Comparison of ENCODE assay signal across 10 cellular contexts in genomic region chr15:73751896-73752816, GRCh38. TPM values are rescaled to one million over a fixed set of nuclear protein-coding genes. Genes with fewer than 3 reads are reported as not detected.
DNase-seq lines count a peak whose midpoint lies in the region; ATAC-seq, FAIRE-seq and TF ChIP-seq lines count a peak whose summit lies in the region.
"Had no signal": no experiment of that assay in that cellular context is flagged by ENCODE, and none has a peak within 500 bp of the region (broad histone marks: within the 10 kb centered on the region; RNA-seq: fewer than 3 reads in every experiment).

No MANE protein-coding gene starts in this region.

- no peak overlapping the region for H2BK5ac ChIP-seq in trophoblast cell (ENCODE audit: low read depth, low read length, poor library complexity)

- no peak overlapping the region for H2AFZ ChIP-seq in trophoblast cell (ENCODE audit: insufficient read depth, low read length, poor library complexity)

- TF ChIP-seq CTCF in WTC11 (IDR thresholded peaks at IDR 0.05) = no peak
- TF ChIP-seq CTCF in left ventricle myocardium inferior (IDR thresholded peaks at IDR 0.05; ENCODE audit: borderline replicate concordance) = no peak

- H3K4ac ChIP-seq in trophoblast cell (ENCODE audit: low read depth, low read length) = no peak overlapping the region

- H3K4me1 Mint-ChIP-seq in WTC11 = peaks cover 38% of the 10 kb centered on the region

- ATAC-seq in WTC11 (peak; percentile 9), GM21447 (IDR thresholded peaks at IDR 0.05; ENCODE audit: unreplicated experiment) (no peak), HG03139 (IDR thresholded peaks at IDR 0.05; ENCODE audit: unreplicated experiment) (no peak)

- WGBS in trophoblast cell (ENCODE audit: extremely low coverage, insufficient coverage, insufficient read length) = no CpG with 5 or more reads among the region's 81 CpGs

- no peak overlapping the region for H3K23ac ChIP-seq in trophoblast cell (ENCODE audit: low read length)

- peak overlapping the region; percentile 62 for H3K4me2 ChIP-seq in trophoblast cell (ENCODE audit: low read length)

- intact Hi-C loops in left ventricle myocardium inferior (cut with micrococcal nuclease) = no loop called here

- H4K12ac ChIP-seq in trophoblast cell (ENCODE audit: low read depth, low read length) = no peak overlapping the region

- FAIRE-seq in GM12891 (lab: Jason Lieb, UNC) = no peak

- H3K27me3 Mint-ChIP-seq in WTC11 (ENCODE audit: low read depth) = peaks cover 26% of the 10 kb centered on the region

- no peak overlapping the region for H3K18ac ChIP-seq in trophoblast cell (ENCODE audit: low read length)

- H3K27ac Mint-ChIP-seq in WTC11 = no peak overlapping the region

- H3K79me1 ChIP-seq in trophoblast cell (ENCODE audit: low read length) = no peaks in the 10 kb centered on the region

- H3K4me1 ChIP-seq in left ventricle myocardium inferior (peaks cover 42% of the 10 kb centered on the region), trophoblast cell (ENCODE audit: control insufficient read depth in 1 of 2, insufficient read depth in 2 of 2, low read length in 2 of 2) (peaks cover 7 to 8% of the 10 kb centered on the region in 2 experiments)

- no peak overlapping the region for H2BK120ac ChIP-seq in trophoblast cell (ENCODE audit: insufficient read depth, low read length, poor library complexity)

- CTCF ChIA-PET in WTC11 (lab: Charles Lee) = interaction anchor here (0.6 to 1.7 kb wide), 4 partner anchors 18 to 115 kb away, joined by 3 to 6 read pairs (median 4); no protein-coding TSS in a partner anchor

- H3K4me3 Mint-ChIP-seq in WTC11 = peak overlapping the region; percentile 77

- peak overlapping the region; percentile 81 for H3K4me3 ChIP-seq in left ventricle myocardium inferior
- peak overlapping the region; percentile 18 for H3K4me3 ChIP-seq in trophoblast cell (ENCODE audit: low read depth, low read length)

- no peak overlapping the region for H2AK5ac ChIP-seq in trophoblast cell (ENCODE audit: low read length)

- H4K8ac ChIP-seq in trophoblast cell (ENCODE audit: low read depth, low read length) = no peak overlapping the region

- no peaks in the 10 kb centered on the region for H3K9me3 Mint-ChIP-seq in WTC11

- H3K27ac ChIP-seq in left ventricle myocardium inferior (replicated peaks) (peak overlapping the region; percentile 78), trophoblast cell (ENCODE audit: low read depth, low read length) (no peak overlapping the region)
- H3K27ac ChIP-seq: epithelial cell of prostate had no signal

- H4K91ac ChIP-seq in trophoblast cell (ENCODE audit: low read depth, low read length) = no peak overlapping the region

- POLR2A ChIA-PET in WTC11 (lab: Charles Lee) = no interaction called here

- H3K9me3 ChIP-seq in left ventricle myocardium inferior (replicated peaks) (no peaks in the 10 kb centered on the region), trophoblast cell (ENCODE audit: insufficient read depth, low read depth, low read length) (peaks cover 3% of the 10 kb centered on the region)

- no peaks in the 10 kb centered on the region for H3K36me3 Mint-ChIP-seq in WTC11

- H2BK12ac ChIP-seq in trophoblast cell (ENCODE audit: low read length) = no peak overlapping the region

- H3K79me2 ChIP-seq in trophoblast cell (ENCODE audit: control insufficient read depth, insufficient read depth, low read length, poor library complexity) = no peaks in the 10 kb centered on the region

- peak; percentile 56 for DNase-seq in AG20443 (ENCODE audit: low spot score)
- no peak for DNase-seq in WTC11 (ENCODE audit: low spot score)
- DNase-seq in left ventricle myocardium inferior = no peak
- no peak for DNase-seq in trophoblast cell
- no peak for DNase-seq in GM12891 (ENCODE audit: insufficient read length, low spot score)
- DNase-seq in activated CD8-positive, alpha-beta memory T cell treated with anti-CD3 and anti-CD28 coated beads for 24 hours = no peak
- DNase-seq: Calu3 had no signal

- no peak overlapping the region for H3K9ac ChIP-seq in trophoblast cell (ENCODE audit: low read length)

- TF ChIP-seq POLR2A in GM12891 (IDR thresholded peaks at IDR 0.05; ENCODE audit: low read depth, low read length) = no peak

- H3K36me3 ChIP-seq in left ventricle myocardium inferior (no peaks in the 10 kb centered on the region), trophoblast cell (ENCODE audit: control insufficient read depth in 1 of 2, insufficient read depth in 2 of 2, low read length in 2 of 2) (no peaks in the 10 kb centered on the region)

- H3K14ac ChIP-seq in trophoblast cell (ENCODE audit: low read length) = no peak overlapping the region

- H3K27me3 ChIP-seq in left ventricle myocardium inferior (ENCODE audit: low read depth) = peaks cover 49% of the 10 kb centered on the region
- peaks cover 32% of the 10 kb centered on the region for H3K27me3 ChIP-seq in trophoblast cell (ENCODE audit: insufficient read depth, low read length)

TF ChIP-seq in WTC11, 78 proteins besides CTCF, POLR2A, EP300 and RAD21 (continues in another document):
- TF ChIP-seq, protein P1, sequence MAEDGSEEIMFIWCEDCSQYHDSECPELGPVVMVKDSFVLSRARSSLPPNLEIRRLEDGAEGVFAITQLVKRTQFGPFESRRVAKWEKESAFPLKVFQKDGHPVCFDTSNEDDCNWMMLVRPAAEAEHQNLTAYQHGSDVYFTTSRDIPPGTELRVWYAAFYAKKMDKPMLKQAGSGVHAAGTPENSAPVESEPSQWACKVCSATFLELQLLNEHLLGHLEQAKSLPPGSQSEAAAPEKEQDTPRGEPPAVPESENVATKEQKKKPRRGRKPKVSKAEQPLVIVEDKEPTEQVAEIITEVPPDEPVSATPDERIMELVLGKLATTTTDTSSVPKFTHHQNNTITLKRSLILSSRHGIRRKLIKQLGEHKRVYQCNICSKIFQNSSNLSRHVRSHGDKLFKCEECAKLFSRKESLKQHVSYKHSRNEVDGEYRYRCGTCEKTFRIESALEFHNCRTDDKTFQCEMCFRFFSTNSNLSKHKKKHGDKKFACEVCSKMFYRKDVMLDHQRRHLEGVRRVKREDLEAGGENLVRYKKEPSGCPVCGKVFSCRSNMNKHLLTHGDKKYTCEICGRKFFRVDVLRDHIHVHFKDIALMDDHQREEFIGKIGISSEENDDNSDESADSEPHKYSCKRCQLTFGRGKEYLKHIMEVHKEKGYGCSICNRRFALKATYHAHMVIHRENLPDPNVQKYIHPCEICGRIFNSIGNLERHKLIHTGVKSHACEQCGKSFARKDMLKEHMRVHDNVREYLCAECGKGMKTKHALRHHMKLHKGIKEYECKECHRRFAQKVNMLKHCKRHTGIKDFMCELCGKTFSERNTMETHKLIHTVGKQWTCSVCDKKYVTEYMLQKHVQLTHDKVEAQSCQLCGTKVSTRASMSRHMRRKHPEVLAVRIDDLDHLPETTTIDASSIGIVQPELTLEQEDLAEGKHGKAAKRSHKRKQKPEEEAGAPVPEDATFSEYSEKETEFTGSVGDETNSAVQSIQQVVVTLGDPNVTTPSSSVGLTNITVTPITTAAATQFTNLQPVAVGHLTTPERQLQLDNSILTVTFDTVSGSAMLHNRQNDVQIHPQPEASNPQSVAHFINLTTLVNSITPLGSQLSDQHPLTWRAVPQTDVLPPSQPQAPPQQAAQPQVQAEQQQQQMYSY (CRISPR knock-in tag; IDR thresholded peaks at IDR 0.05) = 0 out of 2 replicates have a peak, but pooled peaks have one; percentile 8

TF ChIP-seq in GM12891, 5 proteins besides CTCF, POLR2A, EP300 and RAD21:
- TF ChIP-seq POU2F2 (IDR thresholded peaks at IDR 0.05; ENCODE audit: low read depth, low read length) (no peak), PAX5 (IDR thresholded peaks at IDR 0.05; ENCODE audit: insufficient read depth, low read length, severe bottlenecking) (no peak), TAF1 (IDR thresholded peaks at IDR 0.05; ENCODE audit: low read depth, low read length) (no peak), POLR2AphosphoS5 (IDR thresholded peaks at IDR 0.05; ENCODE audit: low read depth, low read length) (no peak), SPI1 (IDR thresholded peaks at IDR 0.05; ENCODE audit: low read depth, low read length) (no peak)

RNA-seq across cellular contexts. Expression of gene INSYN1, which starts 1.0 kb away (rescaled TPM):
- total RNA-seq in WTC11 (2021) (9.0 to 11.9 TPM (median 9.8 TPM) in 3 replicates), left ventricle myocardium inferior (121 TPM)
- 0.08 and 0.11 TPM in 2 replicates for polyA plus RNA-seq in trophoblast cell (2013)
- not detected for polyA plus RNA-seq in GM12891 (2012; ENCODE audit: low read depth, missing spikeins)
- total RNA-seq: Calu3 had no signal
